Comparison of ENCODE assay signal across 12 cellular contexts in the genomic region with DNA sequence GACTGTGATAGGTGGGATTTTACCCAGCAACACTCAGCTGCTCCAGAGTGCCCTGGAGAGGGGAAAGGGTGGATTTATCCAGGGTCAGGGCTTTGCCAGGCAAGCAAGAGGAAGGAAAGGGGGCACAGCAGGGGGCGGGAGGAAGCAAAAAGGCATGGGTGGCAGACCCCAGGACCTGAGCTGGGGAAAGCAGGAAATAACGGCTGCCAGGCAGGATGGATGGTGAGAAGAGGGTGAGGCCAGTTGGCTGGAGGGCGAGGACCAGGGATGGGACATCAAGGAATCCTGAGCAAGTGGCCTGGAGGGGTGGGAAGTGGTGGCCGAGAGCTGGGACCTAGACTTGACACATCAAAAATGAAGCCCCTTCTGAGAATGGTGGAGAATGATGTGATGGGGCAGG.
A peak's percentile ranks its signal among the peaks of the same experiment; 100 is the strongest.
DNase-seq lines count a peak whose midpoint lies in the region; ATAC-seq and TF ChIP-seq lines count a peak whose summit lies in the region.
"Had no signal": no experiment of that assay in that cellular context is flagged by ENCODE, and none has a peak within 500 bp of the region (broad histone marks: within the 10 kb centered on the region; RNA-seq: fewer than 3 reads in every experiment).

No MANE protein-coding gene starts in this region.

- no peak overlapping the region for H3K4me3 ChIP-seq in mammary epithelial cell (replicated peaks in 1 of 3; ENCODE audit: insufficient read depth in 1 of 3, low read depth in 2 of 3, low read length in 3 of 3)
- no peak overlapping the region for H3K4me3 ChIP-seq in mesendoderm (ENCODE audit: low read length)
- no peak overlapping the region for H3K4me3 ChIP-seq in upper lobe of right lung
- no peak overlapping the region for H3K4me3 ChIP-seq in A673 (ENCODE audit: low read depth, low read length, poor library complexity, severe bottlenecking)
- H3K4me3 ChIP-seq: SJSA1 had no signal

- WGBS in mammary epithelial cell (ENCODE audit: low coverage, missing lambda C conversion rate) = 24% methylated on average over 4 of the region's 4 CpGs
- whole genome bisulfite sequencing in mesendoderm (ENCODE audit: extremely low coverage, insufficient coverage, low lambda C conversion rate) = no CpG with 5 or more reads among the region's 4 CpGs

- H3K18ac ChIP-seq in mesendoderm (ENCODE audit: low read length) = no peak overlapping the region

- no peak overlapping the region for H3K23ac ChIP-seq in mesendoderm (ENCODE audit: low read length)

- no peaks in the 10 kb centered on the region for H3K36me3 Mint-ChIP-seq in MCF 10A (ENCODE audit: insufficient read depth, unreplicated experiment)
- H3K36me3 Mint-ChIP-seq in chondrocyte (ENCODE audit: low read depth) = no peaks in the 10 kb centered on the region

- H2AK5ac ChIP-seq in mesendoderm (ENCODE audit: low read length) = no peak overlapping the region

- H3K27ac ChIP-seq in mammary epithelial cell (ENCODE audit: insufficient read depth, low read depth, low read length) (no peak overlapping the region), mesendoderm (ENCODE audit: low read depth, low read length) (no peak overlapping the region), upper lobe of right lung (no peak overlapping the region), A673 (ENCODE audit: low read depth, low read length, poor library complexity, severe bottlenecking) (no peak overlapping the region)
- H3K27ac ChIP-seq: SJSA1 had no signal

- no peak overlapping the region for H2BK5ac ChIP-seq in mesendoderm (ENCODE audit: low read length)

- no peaks in the 10 kb centered on the region for H3K79me1 ChIP-seq in mesendoderm (ENCODE audit: low read length)

- H3K9me3 ChIP-seq in mammary epithelial cell (replicated peaks; ENCODE audit: insufficient read depth, low read length) (no peaks in the 10 kb centered on the region), upper lobe of right lung (no peaks in the 10 kb centered on the region), A673 (ENCODE audit: low read depth, low read length, poor library complexity, severe bottlenecking) (no peaks in the 10 kb centered on the region)

- CTCF ChIA-PET in mammary epithelial cell (lab: Charles Lee; ENCODE audit: low non-redundant PET) (interaction anchor here (0.6 to 1.1 kb wide), 9 partner anchors 34 to 1610 kb away, joined by 3 to 17 read pairs (median 3); partner anchors contain the start of gene STC2), MCF 10A (lab: Yijun Ruan, JAX) (interaction anchor here (0.6 to 17.0 kb wide), 67 partner anchors 8 to 1649 kb away, joined by 3 to 604 read pairs (median 4); partner anchors contain the start of genes NKX2-5, RPL26L1 and STC2), A673 (lab: Charles Lee) (interaction anchor here (0.6 to 1.7 kb wide), 8 partner anchors 9 to 909 kb away, joined by 3 to 22 read pairs (median 4); no protein-coding TSS in a partner anchor)

- no peaks in the 10 kb centered on the region for H3K4me1 ChIP-seq in mammary epithelial cell (ENCODE audit: insufficient read depth, low read length)
- no peaks in the 10 kb centered on the region for H3K4me1 ChIP-seq in mesendoderm (ENCODE audit: control insufficient read depth, low read depth, low read length)
- H3K4me1 ChIP-seq in upper lobe of right lung = no peaks in the 10 kb centered on the region
- peaks cover 8% of the 10 kb centered on the region for H3K4me1 ChIP-seq in A673 (ENCODE audit: insufficient read depth, low read length, poor library complexity, severe bottlenecking)

- no peak overlapping the region for H4K5ac ChIP-seq in mesendoderm (ENCODE audit: low read length)

- intact Hi-C loops in mammary epithelial cell (cut with micrococcal nuclease) (loop anchor here (1.0 to 10.0 kb wide), 4 partner anchors 458 to 626 kb away; no protein-coding TSS in a partner anchor), MCF 10A (cut with micrococcal nuclease) (loop anchor here (1.0 to 10.0 kb wide), 7 partner anchors 350 to 1268 kb away; partner anchors contain the start of genes BNIP1 and CREBRF), upper lobe of right lung (cut with DNase I) (no loop called here), A673 (cut with micrococcal nuclease; ENCODE audit: unreplicated experiment) (loop anchor here (5.0 kb wide), 1 partner anchor 621 kb away; the partner anchor contains the start of gene STC2)

- in situ Hi-C loops in mammary epithelial cell (cut with MboI; ENCODE audit: low sequenced_read_pairs in 2 of 2) = loop anchor here (25.0 kb wide), 3 partner anchors 581 to 906 kb away; partner anchors contain the start of gene BOD1 (in 1 of the 2)

- no peak overlapping the region for H2BK15ac ChIP-seq in mesendoderm (replicated peaks; ENCODE audit: low read depth)

- no peak for TF ChIP-seq CTCF in mammary epithelial cell (conservative IDR thresholded peaks at IDR 0.05 in 1 of 2, IDR thresholded peaks at IDR 0.05 in 1 of 2; ENCODE audit: extremely low read depth in 1 of 2, insufficient read depth in 1 of 2, low read depth in 1 of 2, low read length in 2 of 2)
- TF ChIP-seq CTCF in MCF 10A (IDR thresholded peaks at IDR 0.05; ENCODE audit: unreplicated experiment) = no peak
- TF ChIP-seq CTCF in chondrocyte (IDR thresholded peaks at IDR 0.05) = no peak
- TF ChIP-seq CTCF in upper lobe of right lung (IDR thresholded peaks at IDR 0.05) = no peak
- no peak for TF ChIP-seq CTCF in A673 (conservative IDR thresholded peaks at IDR 0.05; ENCODE audit: low read depth, low read length)

- POLR2A ChIA-PET in MCF 10A (lab: Yijun Ruan, JAX) = interaction anchor here (0.5 to 1.7 kb wide), 8 partner anchors 9 to 701 kb away, joined by 3 to 9 read pairs (median 4); partner anchors contain the start of genes RPL26L1 and STC2
- POLR2A ChIA-PET in A673 (lab: Charles Lee; ENCODE audit: low non-redundant PET) = no interaction called here

- peaks cover 2% of the 10 kb centered on the region for H3K27me3 Mint-ChIP-seq in MCF 10A (ENCODE audit: insufficient read depth, unreplicated experiment)
- H3K27me3 Mint-ChIP-seq in chondrocyte (ENCODE audit: low read depth) = peaks cover 16% of the 10 kb centered on the region

- no peak for TF ChIP-seq POLR2A in GM18505 (IDR thresholded peaks at IDR 0.05; ENCODE audit: borderline replicate concordance, extremely low read depth, insufficient read depth, insufficient read length)

- H3K79me2 ChIP-seq in mammary epithelial cell (ENCODE audit: insufficient read depth, low read length) = no peaks in the 10 kb centered on the region
- no peaks in the 10 kb centered on the region for H3K79me2 ChIP-seq in mesendoderm (ENCODE audit: control insufficient read depth, insufficient read depth, low read length)

- BruUV-seq in mammary epithelial cell (replicated peaks; lab: Mats Ljungman, UMichigan) = no TSS peak
- BruUV-seq in MCF 10A (replicated peaks; lab: Mats Ljungman, UMichigan) = no TSS peak
- BruUV-seq in A673 (replicated peaks; lab: Mats Ljungman, UMichigan) = no TSS peak

- H3K27ac Mint-ChIP-seq in MCF 10A (ENCODE audit: low read depth, unreplicated experiment) (no peak overlapping the region), chondrocyte (ENCODE audit: unreplicated experiment) (peak overlapping the region; percentile 1)
- H3K27ac Mint-ChIP-seq: H9 had no signal

- peaks cover 3% of the 10 kb centered on the region for H3K27me3 ChIP-seq in mammary epithelial cell (ENCODE audit: insufficient read depth, low read length)
- H3K27me3 ChIP-seq in mesendoderm (ENCODE audit: insufficient read depth, low read length, poor library complexity) = no peaks in the 10 kb centered on the region
- H3K27me3 ChIP-seq in upper lobe of right lung = no peaks in the 10 kb centered on the region
- no peaks in the 10 kb centered on the region for H3K27me3 ChIP-seq in A673 (replicated peaks; ENCODE audit: insufficient read depth, low read depth, low read length, poor library complexity)

- no peak overlapping the region for H2BK120ac ChIP-seq in mesendoderm (ENCODE audit: low read depth, low read length)

- no peak for DNase-seq in mammary epithelial cell
- no peak for DNase-seq in MCF 10A (ENCODE audit: unreplicated experiment)
- DNase-seq in chondrocyte (ENCODE audit: low spot score) = peak; percentile 51
- DNase-seq in mesendoderm = no peak
- DNase-seq in upper lobe of right lung = peak; percentile 53
- DNase-seq in A673 (ENCODE audit: low spot score) = no peak
- no peak for DNase-seq in activated effector memory CD4-positive, alpha-beta T cell treated with anti-CD3 and anti-CD28 coated beads, Interleukin-2, amount 50 U/mL, for 16 hours
- DNase-seq: 8988T, NCI-H2081 treated with DMSO at 0.1 percent for 48 hours had no signal

- no peak overlapping the region for H3K9ac ChIP-seq in mammary epithelial cell (ENCODE audit: insufficient read depth, low read length)
- H3K9ac ChIP-seq in mesendoderm (ENCODE audit: low read length) = no peak overlapping the region

- no peak for ATAC-seq in upper lobe of right lung
- no peak for ATAC-seq in GM18505 (IDR thresholded peaks at IDR 0.05; ENCODE audit: unreplicated experiment)

- peak overlapping the region; percentile 6 for H3K56ac ChIP-seq in mesendoderm (ENCODE audit: low read length)

- H3K4me3 Mint-ChIP-seq in MCF 10A (ENCODE audit: unreplicated experiment) (no peak overlapping the region), chondrocyte (ENCODE audit: unreplicated experiment) (no peak overlapping the region)
- H3K4me3 Mint-ChIP-seq: H9 had no signal

- no peaks in the 10 kb centered on the region for H4K20me1 ChIP-seq in mammary epithelial cell (ENCODE audit: insufficient read depth, low read length)

- no peaks in the 10 kb centered on the region for H3K36me3 ChIP-seq in mammary epithelial cell (ENCODE audit: insufficient read depth, low read length)
- H3K36me3 ChIP-seq in mesendoderm (ENCODE audit: control insufficient read depth, insufficient read depth, low read length) = no peaks in the 10 kb centered on the region
- no peaks in the 10 kb centered on the region for H3K36me3 ChIP-seq in upper lobe of right lung
- no peaks in the 10 kb centered on the region for H3K36me3 ChIP-seq in A673 (ENCODE audit: insufficient read depth, low read length, poor library complexity, severe bottlenecking)
- H3K36me3 ChIP-seq: SJSA1 had no signal

- H2AFZ ChIP-seq in mammary epithelial cell (ENCODE audit: low read depth, low read length) = peak overlapping the region; percentile 72

- peaks cover 7% of the 10 kb centered on the region for H3K4me1 Mint-ChIP-seq in MCF 10A (ENCODE audit: insufficient read depth, unreplicated experiment)
- peaks cover 6% of the 10 kb centered on the region for H3K4me1 Mint-ChIP-seq in chondrocyte (ENCODE audit: low read depth)

- H3K4me2 ChIP-seq in mammary epithelial cell (ENCODE audit: insufficient read depth, low read depth, low read length) (no peak overlapping the region), mesendoderm (ENCODE audit: low read length) (no peak overlapping the region)

- H4K8ac ChIP-seq in mesendoderm (ENCODE audit: low read depth, low read length) = no peak overlapping the region

- no peak overlapping the region for H3K4ac ChIP-seq in mesendoderm (ENCODE audit: low read depth, low read length)

- dilution Hi-C loops in mammary epithelial cell (cut with HindIII; ENCODE audit: low sequenced_read_pairs) = loop anchor here (25.0 kb wide), 1 partner anchor 581 kb away; no protein-coding TSS in a partner anchor

- no peaks in the 10 kb centered on the region for H3K9me3 Mint-ChIP-seq in MCF 10A (ENCODE audit: unreplicated experiment)
- H3K9me3 Mint-ChIP-seq in chondrocyte (ENCODE audit: low read depth) = no peaks in the 10 kb centered on the region
- H3K9me3 Mint-ChIP-seq: H9 had no signal

Comparison
In these comparisons a context has a peak if more than half of its experiments do, and no peak if none do; other contexts are left out.
1. DNase-seq: peak in chondrocyte (single experiment) and upper lobe of right lung (single experiment); none in mammary epithelial cell (single experiment), MCF 10A (single experiment), mesendoderm (single experiment), A673 (single experiment) and activated effector memory CD4-positive, alpha-beta T cell treated with anti-CD3 and anti-CD28 coated beads, Interleukin-2, amount 50 U/mL, for 16 hours (single experiment).